11 cellular contexts compared by ENCODE assay signal in genomic region chr5:132458226-132458560, GRCh38. TPM values are rescaled to one million over a fixed set of nuclear protein-coding genes. Genes with fewer than 3 reads are reported as not detected.
A peak's percentile ranks its signal among the peaks of the same experiment; 100 is the strongest.
DNase-seq lines count a peak whose midpoint lies in the region; ATAC-seq and TF ChIP-seq lines count a peak whose summit lies in the region.
"Had no signal": no experiment of that assay in that cellular context is flagged by ENCODE, and none has a peak within 500 bp of the region (broad histone marks: within the 10 kb centered on the region; RNA-seq: fewer than 3 reads in every experiment).

No MANE protein-coding gene starts in this region.

- intact Hi-C loops in stomach (cut with DNase I; ENCODE audit: low total_unique reads), result no loop called here

- DNase-seq in activated effector memory CD4-positive, alpha-beta T cell treated with anti-CD3 and anti-CD28 coated beads, Interleukin-2, amount 50 U/mL, for 16 hours, result peak; percentile 39
- DNase-seq in activated effector memory CD4-positive, alpha-beta T cell treated with Interleukin-2 at 50 U/mL for 16 hours, result no peak
- DNase-seq in T-helper 17 cell (no peak), fibroblast of peridontal ligament (ENCODE audit: extremely low read depth) (peak; percentile 39), stomach (no peak), substantia nigra (lab: John Stamatoyannopoulos, UW) (no peak), cerebellar cortex (ENCODE audit: low spot score) (no peak)
- DNase-seq: NCI-H1694, occipital lobe, SHP77 had no signal

- no peaks in the 10 kb centered on the region for H3K27me3 ChIP-seq in stomach

- no peak for TF ChIP-seq CTCF in stomach (IDR thresholded peaks at IDR 0.05)

- peak overlapping the region; percentile 100 for H3K27ac Mint-ChIP-seq in T-helper 17 cell

- 86 to 94% (median 89%) methylated on average over 3 of the region's 3 CpGs for WGBS in stomach, 5 donors

- peaks cover 75% of the 10 kb centered on the region for H3K4me1 Mint-ChIP-seq in T-helper 17 cell

- peaks cover 50 to 96% (median 76%) of the 10 kb centered on the region in 4 donors for H3K4me1 ChIP-seq in stomach

- no peaks in the 10 kb centered on the region for H3K27me3 Mint-ChIP-seq in T-helper 17 cell

- peak overlapping the region; percentile 65 for H3K4me3 Mint-ChIP-seq in T-helper 17 cell

- no peak for TF ChIP-seq EP300 in stomach (IDR thresholded peaks at IDR 0.05)

- peaks cover 7% of the 10 kb centered on the region for H3K36me3 Mint-ChIP-seq in T-helper 17 cell (ENCODE audit: low read depth)

- TF ChIP-seq POLR2A in stomach (IDR thresholded peaks at IDR 0.05), result no peak

- H3K9me3 ChIP-seq in T-helper 17 cell (ENCODE audit: control insufficient read depth, low read length, poor library complexity, severe bottlenecking) (no peaks in the 10 kb centered on the region), stomach (no peaks in the 10 kb centered on the region)

- H3K27ac ChIP-seq in stomach (peak overlapping the region in 4 of 5 donors; percentile 78 to 88 (median 82)), substantia nigra (ENCODE audit: low read depth, low read length, poor library complexity, severe bottlenecking) (no peak overlapping the region)

- peaks cover 0 to 19% (median 13%) of the 10 kb centered on the region in 4 donors for H3K36me3 ChIP-seq in stomach

- ATAC-seq in T-helper 17 cell, result no peak
- no peak for ATAC-seq in GM21367 (IDR thresholded peaks at IDR 0.05; ENCODE audit: unreplicated experiment)

- no peak overlapping the region for H3K4me3 ChIP-seq in stomach

RNA-seq across cellular contexts. Expression of gene IRF1, which starts 32.4 kb away (rescaled TPM):
- total RNA-seq in T-helper 17 cell, result 100 to 1,000 TPM; 590 to 639 TPM
- total RNA-seq in stomach, result 100 to 1,000 TPM in 2 of 5 donors, 10 to 100 TPM in 3; 18.0 to 256 (median 91.5) TPM
- polyA plus RNA-seq in stomach, result 10 to 100 TPM; 17.1 to 80.2 (median 49.1) TPM

Comparison
In these comparisons a context has a peak if more than half of its experiments do, and no peak if none do; other contexts are left out.
1. DNase-seq: peak in activated effector memory CD4-positive, alpha-beta T cell treated with anti-CD3 and anti-CD28 coated beads, Interleukin-2, amount 50 U/mL, for 16 hours (single experiment) and fibroblast of peridontal ligament (single experiment); none in activated effector memory CD4-positive, alpha-beta T cell treated with Interleukin-2 at 50 U/mL for 16 hours (single experiment), T-helper 17 cell (0 of 3), stomach (single experiment), substantia nigra (0 of 49) and cerebellar cortex (single experiment).